Comparison of ENCODE assay signal across 18 cellular contexts in the genomic region with DNA sequence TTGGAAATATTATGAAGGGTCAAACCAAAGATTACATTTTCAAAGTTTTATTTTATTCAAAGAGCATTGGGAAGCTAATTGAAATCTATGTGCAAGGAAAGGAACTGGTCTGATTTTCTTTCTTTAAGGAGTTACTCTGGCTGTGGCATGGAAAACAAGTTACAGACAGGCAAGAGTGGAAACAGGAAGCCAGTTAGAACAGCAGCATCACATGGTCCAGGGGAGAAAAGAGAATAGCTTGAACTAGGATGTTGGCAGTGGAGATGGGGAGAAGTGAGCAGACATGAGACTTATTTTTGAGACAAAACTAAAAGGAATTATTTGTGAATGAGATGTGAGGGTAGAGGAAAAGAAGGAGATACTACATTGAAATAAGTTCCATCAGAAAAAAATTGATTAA. TPM values are rescaled to one million over a fixed set of nuclear protein-coding genes. Genes with fewer than 3 reads are reported as not detected.
A peak's percentile ranks its signal among the peaks of the same experiment; 100 is the strongest.
DNase-seq lines count a peak whose midpoint lies in the region; TF ChIP-seq lines count a peak whose summit lies in the region.
"Had no signal": no experiment of that assay in that cellular context is flagged by ENCODE, and none has a peak within 500 bp of the region (broad histone marks: within the 10 kb centered on the region; RNA-seq: fewer than 3 reads in every experiment).

No MANE protein-coding gene starts in this region.

- H3K36me3 ChIP-seq in endodermal cell (ENCODE audit: control insufficient read depth, insufficient read depth, low read length), result no peaks in the 10 kb centered on the region
- H3K36me3 ChIP-seq: BLaER1, HAP-1 had no signal

- H3K27me3 Mint-ChIP-seq in endodermal cell (ENCODE audit: insufficient read depth), result no peaks in the 10 kb centered on the region
- peaks cover 6% of the 10 kb centered on the region for H3K27me3 Mint-ChIP-seq in activated CD4-positive, alpha-beta memory T cell treated with anti-CD3 and anti-CD28 coated beads, Interleukin-2, amount 10 ng/mL, durations not matched to agents 7 days and 5 days

- H3K4me1 ChIP-seq in endodermal cell (ENCODE audit: control insufficient read depth, insufficient read depth, low read length), result no peaks in the 10 kb centered on the region
- H3K4me1 ChIP-seq: BLaER1, HAP-1 had no signal

- peak; percentile 14 for DNase-seq in OCI-M1 (lab: John Stamatoyannopoulos, UW)
- no peak for DNase-seq in endodermal cell
- DNase-seq in pons (ENCODE audit: low spot score), result peak; percentile 72
- no peak for DNase-seq in NCI-H510A treated with DMSO at 0.1 percent for 48 hours (lab: John Stamatoyannopoulos, UW)
- DNase-seq in activated CD4-positive, alpha-beta memory T cell treated with anti-CD3 and anti-CD28 coated beads, Interleukin-2, amount 10 ng/mL, durations not matched to agents 7 days and 5 days, result no peak
- DNase-seq in NCI-H1417 (lab: John Stamatoyannopoulos, UW), result no peak
- DNase-seq: ACHN; CD4-positive, alpha-beta memory T cell; DMS153; DMS79; GDM1; GM23248 had no signal

- peaks cover 86% of the 10 kb centered on the region for H3K9me3 Mint-ChIP-seq in endodermal cell
- H3K9me3 Mint-ChIP-seq in activated CD4-positive, alpha-beta memory T cell treated with anti-CD3 and anti-CD28 coated beads, Interleukin-2, amount 10 ng/mL, durations not matched to agents 7 days and 5 days, result no peaks in the 10 kb centered on the region
- H3K9me3 Mint-ChIP-seq: CD4-positive, alpha-beta memory T cell had no signal

- H3K4me1 Mint-ChIP-seq in endodermal cell, result no peaks in the 10 kb centered on the region
- H3K4me1 Mint-ChIP-seq in activated CD4-positive, alpha-beta memory T cell treated with anti-CD3 and anti-CD28 coated beads, Interleukin-2, amount 10 ng/mL, durations not matched to agents 7 days and 5 days, result no peaks in the 10 kb centered on the region

- H3K36me3 Mint-ChIP-seq in endodermal cell (ENCODE audit: low read depth), result no peaks in the 10 kb centered on the region
- H3K36me3 Mint-ChIP-seq in activated CD4-positive, alpha-beta memory T cell treated with anti-CD3 and anti-CD28 coated beads, Interleukin-2, amount 10 ng/mL, durations not matched to agents 7 days and 5 days (ENCODE audit: low read depth), result no peaks in the 10 kb centered on the region
- H3K36me3 Mint-ChIP-seq: CD14-positive monocyte; CD4-positive, alpha-beta memory T cell had no signal

- H3K27me3 ChIP-seq in endodermal cell (ENCODE audit: control insufficient read depth, insufficient read depth, low read length, poor library complexity, severe bottlenecking), result no peaks in the 10 kb centered on the region
- H3K27me3 ChIP-seq: BLaER1 had no signal

- peaks cover 79% of the 10 kb centered on the region for H3K9me3 ChIP-seq in endodermal cell (ENCODE audit: control insufficient read depth, low read length)
- H3K9me3 ChIP-seq: BLaER1, HAP-1 had no signal

- CTCF ChIA-PET in activated CD4-positive, alpha-beta memory T cell treated with anti-CD3 and anti-CD28 coated beads, Interleukin-2, amount 10 ng/mL, durations not matched to agents 7 days and 5 days (lab: Charles Lee), result no interaction called here

- POLR2A ChIA-PET in activated CD4-positive, alpha-beta memory T cell treated with anti-CD3 and anti-CD28 coated beads, Interleukin-2, amount 10 ng/mL, durations not matched to agents 7 days and 5 days (lab: Charles Lee), result no interaction called here

- H3K9ac ChIP-seq in endodermal cell (ENCODE audit: extremely low read depth, low read length, poor library complexity, severe bottlenecking), result no peak overlapping the region
- H3K9ac ChIP-seq: BLaER1, GM23248 had no signal

- peak overlapping the region; percentile 35 for H3K4me3 ChIP-seq in endodermal cell (ENCODE audit: low read length)
- H3K4me3 ChIP-seq: BLaER1, GM23248, HAP-1 had no signal

- no peak overlapping the region for H3K27ac Mint-ChIP-seq in endodermal cell
- no peak overlapping the region for H3K27ac Mint-ChIP-seq in activated CD4-positive, alpha-beta memory T cell treated with anti-CD3 and anti-CD28 coated beads, Interleukin-2, amount 10 ng/mL, durations not matched to agents 7 days and 5 days
- H3K27ac Mint-ChIP-seq: CD14-positive monocyte; CD4-positive, alpha-beta memory T cell had no signal

- H3K27ac ChIP-seq in endodermal cell (ENCODE audit: low read depth, low read length), result no peak overlapping the region
- H3K27ac ChIP-seq: BLaER1, GM23248 had no signal

- no peak overlapping the region for H3K4me3 Mint-ChIP-seq in endodermal cell
- no peak overlapping the region for H3K4me3 Mint-ChIP-seq in activated CD4-positive, alpha-beta memory T cell treated with anti-CD3 and anti-CD28 coated beads, Interleukin-2, amount 10 ng/mL, durations not matched to agents 7 days and 5 days
- H3K4me3 Mint-ChIP-seq: CD14-positive monocyte; CD4-positive, alpha-beta memory T cell had no signal

- no peak for TF ChIP-seq CTCF in endodermal cell (conservative IDR thresholded peaks at IDR 0.05)

RNA-seq across cellular contexts. Expression of a gene that starts 3.4 kb away (rescaled TPM):
- not detected for total RNA-seq in endodermal cell
- not detected for polyA plus RNA-seq in endodermal cell (2013, experiment 1 of 2)
- polyA plus RNA-seq in endodermal cell (2013, experiment 2 of 2), result not detected
- total RNA-seq in activated CD4-positive, alpha-beta memory T cell treated with anti-CD3 and anti-CD28 coated beads, Interleukin-2, amount 10 ng/mL, durations not matched to agents 7 days and 5 days, result not detected
- total RNA-seq: CD4-positive, alpha-beta memory T cell; Daoy; GM23248; H4; HT-29 had no signal
- polyA plus RNA-seq: CD14-positive monocyte; CD4-positive, alpha-beta memory T cell; GM23248 had no signal

RNA-seq across cellular contexts. Expression of a gene that starts 29.4 kb away (rescaled TPM):
- not detected for total RNA-seq in endodermal cell
- polyA plus RNA-seq in endodermal cell (2013, experiment 1 of 2), result not detected
- polyA plus RNA-seq in endodermal cell (2013, experiment 2 of 2), result not detected
- total RNA-seq in activated CD4-positive, alpha-beta memory T cell treated with anti-CD3 and anti-CD28 coated beads, Interleukin-2, amount 10 ng/mL, durations not matched to agents 7 days and 5 days, result not detected
- total RNA-seq: CD4-positive, alpha-beta memory T cell; Daoy; GM23248; H4; HT-29 had no signal
- polyA plus RNA-seq: CD14-positive monocyte; CD4-positive, alpha-beta memory T cell; GM23248 had no signal

RNA-seq across cellular contexts. Expression of a gene that starts 34.7 kb away (rescaled TPM):
- not detected for total RNA-seq in endodermal cell
- polyA plus RNA-seq in endodermal cell (2013, experiment 1 of 2), result not detected
- polyA plus RNA-seq in endodermal cell (2013, experiment 2 of 2), result not detected
- total RNA-seq in activated CD4-positive, alpha-beta memory T cell treated with anti-CD3 and anti-CD28 coated beads, Interleukin-2, amount 10 ng/mL, durations not matched to agents 7 days and 5 days, result not detected
- total RNA-seq: CD4-positive, alpha-beta memory T cell; Daoy; GM23248; H4; HT-29 had no signal
- polyA plus RNA-seq: CD14-positive monocyte; CD4-positive, alpha-beta memory T cell; GM23248 had no signal

RNA-seq across cellular contexts. Expression of a gene that starts 45.0 kb away (rescaled TPM):
- not detected for total RNA-seq in endodermal cell
- not detected for polyA plus RNA-seq in endodermal cell (2013, experiment 1 of 2)
- not detected for polyA plus RNA-seq in endodermal cell (2013, experiment 2 of 2)
- not detected for total RNA-seq in activated CD4-positive, alpha-beta memory T cell treated with anti-CD3 and anti-CD28 coated beads, Interleukin-2, amount 10 ng/mL, durations not matched to agents 7 days and 5 days
- total RNA-seq: CD4-positive, alpha-beta memory T cell; Daoy; GM23248; H4; HT-29 had no signal
- polyA plus RNA-seq: CD14-positive monocyte; CD4-positive, alpha-beta memory T cell; GM23248 had no signal

RNA-seq across cellular contexts. Expression of a gene that starts 55.5 kb away (rescaled TPM):
- not detected for total RNA-seq in endodermal cell
- not detected for polyA plus RNA-seq in endodermal cell (2013, experiment 1 of 2)
- polyA plus RNA-seq in endodermal cell (2013, experiment 2 of 2), result not detected
- not detected for total RNA-seq in activated CD4-positive, alpha-beta memory T cell treated with anti-CD3 and anti-CD28 coated beads, Interleukin-2, amount 10 ng/mL, durations not matched to agents 7 days and 5 days
- total RNA-seq: CD4-positive, alpha-beta memory T cell; Daoy; GM23248; H4; HT-29 had no signal
- polyA plus RNA-seq: CD14-positive monocyte; CD4-positive, alpha-beta memory T cell; GM23248 had no signal

Comparison
In these comparisons a context has a peak if more than half of its experiments do, and no peak if none do; other contexts are left out.
1. DNase-seq: peak in OCI-M1 (single experiment) and pons (single experiment); none in endodermal cell (single experiment), NCI-H510A treated with DMSO at 0.1 percent for 48 hours (single experiment), activated CD4-positive, alpha-beta memory T cell treated with anti-CD3 and anti-CD28 coated beads, Interleukin-2, amount 10 ng/mL, durations not matched to agents 7 days and 5 days (single experiment) and NCI-H1417 (0 of 3).